20 cellular contexts compared by ENCODE assay signal in the genomic region with DNA sequence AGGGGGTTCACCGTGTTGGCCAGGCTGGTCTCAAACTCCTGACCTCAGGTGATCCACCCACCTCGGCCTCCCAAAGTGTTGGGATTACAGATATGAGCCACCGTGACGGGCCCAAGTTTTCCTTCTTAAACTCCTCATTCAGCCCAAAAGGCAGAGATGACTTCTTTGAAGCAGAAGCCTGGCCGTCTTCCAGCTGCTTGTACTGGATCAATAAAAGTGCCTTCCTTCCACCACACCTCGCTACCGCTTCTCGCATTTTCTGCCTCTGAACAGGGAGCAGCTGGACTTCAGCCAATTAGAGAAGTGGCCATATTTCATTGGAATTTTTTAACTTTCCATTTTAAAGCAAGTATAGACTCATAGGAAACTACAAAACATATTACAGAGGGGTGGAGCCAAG.
A peak's percentile ranks its signal among the peaks of the same experiment; 100 is the strongest.
DNase-seq lines count a peak whose midpoint lies in the region; ATAC-seq and TF ChIP-seq lines count a peak whose summit lies in the region.
"Had no signal": no experiment of that assay in that cellular context is flagged by ENCODE, and none has a peak within 500 bp of the region (broad histone marks: within the 10 kb centered on the region; RNA-seq: fewer than 3 reads in every experiment).

No MANE protein-coding gene starts in this region.

- peaks cover 0 to 10% (median 0%) of the 10 kb centered on the region in 3 donors for H3K27me3 ChIP-seq in stomach
- H3K27me3 ChIP-seq: Peyer's patch had no signal

- no peak overlapping the region for H3K27ac ChIP-seq in stomach
- H3K27ac ChIP-seq: Peyer's patch had no signal

- no peaks in the 10 kb centered on the region for H3K9me3 ChIP-seq in stomach
- H3K9me3 ChIP-seq: Peyer's patch had no signal

- intact Hi-C loops in stomach (cut with DNase I; ENCODE audit: low total_unique reads): no loop called here

- TF ChIP-seq EP300 in stomach (IDR thresholded peaks at IDR 0.05): no peak

- H3K4me3 ChIP-seq in stomach: no peak overlapping the region
- H3K4me3 ChIP-seq: GM23338, Peyer's patch had no signal

- ATAC-seq in HG03175 (IDR thresholded peaks at IDR 0.05; ENCODE audit: unreplicated experiment) (no peak), GM18907 (IDR thresholded peaks at IDR 0.05; ENCODE audit: unreplicated experiment) (no peak)
- ATAC-seq: GM23338, HCT116 had no signal

- DNase-seq in NCI-H1105 treated with DMSO at 0.1 percent for 48 hours (lab: John Stamatoyannopoulos, UW): peak; percentile 8
- DNase-seq in NCI-H1105 (lab: John Stamatoyannopoulos, UW): no peak
- DNase-seq in NCI-H345 (lab: John Stamatoyannopoulos, UW): peak; percentile 46
- peak; percentile 59 for DNase-seq in mesenteric fat pad (ENCODE audit: low spot score)
- DNase-seq in stomach: peak; percentile 32
- no peak for DNase-seq in NCI-H2196 (lab: John Stamatoyannopoulos, UW; ENCODE audit: unreplicated experiment)
- DNase-seq: 8988T; COR-L47; GF-D8; KG1; NCI-H187 treated with DMSO at 0.1 percent for 48 hours; NCI-H510A; NCI-H748 treated with DMSO at 0.1 percent for 48 hours; NK-92 treated with Interleukin-12 subunit alpha and Interleukin-12 subunit beta, amount 100 ng/mL, for 24 hours; Right ventricle myocardium superior had no signal

- TF ChIP-seq CTCF in stomach (IDR thresholded peaks at IDR 0.05): no peak

- H3K36me3 ChIP-seq in stomach: no peaks in the 10 kb centered on the region
- H3K36me3 ChIP-seq: Peyer's patch had no signal

- H3K4me1 ChIP-seq in stomach: peaks cover 0 to 37% (median 30%) of the 10 kb centered on the region in 4 donors
- H3K4me1 ChIP-seq: Peyer's patch had no signal

- TF ChIP-seq POLR2A in stomach (IDR thresholded peaks at IDR 0.05): no peak

- 34 to 51% (median 42%) methylated on average over 8 of the region's 8 CpGs for WGBS in stomach, 5 donors

Comparison
In these comparisons a context has a peak if more than half of its experiments do, and no peak if none do; other contexts are left out.
1. DNase-seq: peak in NCI-H1105 treated with DMSO at 0.1 percent for 48 hours (single experiment), NCI-H345 (single experiment), mesenteric fat pad (single experiment) and stomach (single experiment); none in NCI-H1105 (single experiment) and NCI-H2196 (single experiment).